8 cellular contexts compared by ENCODE assay signal in the genomic region with DNA sequence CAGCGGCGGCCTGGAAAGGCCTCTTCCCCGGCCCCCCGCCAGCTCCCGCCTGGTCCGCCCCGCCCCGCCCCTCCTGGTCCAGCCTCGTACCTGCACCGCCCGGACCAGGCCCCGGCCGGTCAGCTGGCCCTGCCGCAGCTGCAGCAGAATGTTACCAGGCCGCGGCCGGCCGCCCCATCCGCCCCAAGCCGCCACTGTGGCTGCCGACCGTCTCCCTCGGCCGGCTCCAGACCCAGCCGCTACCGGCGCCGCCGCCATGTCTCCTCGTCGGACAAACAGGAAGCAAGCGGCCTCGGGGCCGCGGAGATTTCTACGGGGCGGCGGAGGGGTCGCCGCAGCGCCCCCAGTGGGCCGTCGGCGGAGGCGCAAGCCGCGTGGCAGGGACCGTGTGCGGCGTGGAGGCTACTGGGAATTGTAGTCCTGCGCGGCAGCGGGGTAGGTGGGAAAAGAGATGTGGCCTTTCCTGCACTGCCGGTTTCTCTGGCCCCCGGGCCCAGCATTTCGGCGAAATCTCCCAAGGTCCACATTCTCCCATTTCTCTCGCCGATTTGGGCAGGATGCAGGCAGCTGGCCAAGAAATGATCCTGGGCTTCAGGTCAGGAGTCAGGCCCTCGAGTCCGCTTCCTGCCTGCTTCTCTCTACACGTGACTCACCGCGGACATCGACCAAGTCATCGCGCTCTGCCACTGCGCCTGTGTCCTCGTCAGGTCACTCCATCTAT. TPM values are rescaled to one million over a fixed set of nuclear protein-coding genes. Genes with fewer than 3 reads are reported as not detected.
DNase-seq lines count a peak whose midpoint lies in the region; ATAC-seq and TF ChIP-seq lines count a peak whose summit lies in the region.

A gene with protein sequence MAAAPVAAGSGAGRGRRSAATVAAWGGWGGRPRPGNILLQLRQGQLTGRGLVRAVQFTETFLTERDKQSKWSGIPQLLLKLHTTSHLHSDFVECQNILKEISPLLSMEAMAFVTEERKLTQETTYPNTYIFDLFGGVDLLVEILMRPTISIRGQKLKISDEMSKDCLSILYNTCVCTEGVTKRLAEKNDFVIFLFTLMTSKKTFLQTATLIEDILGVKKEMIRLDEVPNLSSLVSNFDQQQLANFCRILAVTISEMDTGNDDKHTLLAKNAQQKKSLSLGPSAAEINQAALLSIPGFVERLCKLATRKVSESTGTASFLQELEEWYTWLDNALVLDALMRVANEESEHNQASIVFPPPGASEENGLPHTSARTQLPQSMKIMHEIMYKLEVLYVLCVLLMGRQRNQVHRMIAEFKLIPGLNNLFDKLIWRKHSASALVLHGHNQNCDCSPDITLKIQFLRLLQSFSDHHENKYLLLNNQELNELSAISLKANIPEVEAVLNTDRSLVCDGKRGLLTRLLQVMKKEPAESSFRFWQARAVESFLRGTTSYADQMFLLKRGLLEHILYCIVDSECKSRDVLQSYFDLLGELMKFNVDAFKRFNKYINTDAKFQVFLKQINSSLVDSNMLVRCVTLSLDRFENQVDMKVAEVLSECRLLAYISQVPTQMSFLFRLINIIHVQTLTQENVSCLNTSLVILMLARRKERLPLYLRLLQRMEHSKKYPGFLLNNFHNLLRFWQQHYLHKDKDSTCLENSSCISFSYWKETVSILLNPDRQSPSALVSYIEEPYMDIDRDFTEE (minus strand): TSS at position 284 of the 721 bp plus-strand sequence. CDS start 26 bp downstream, at position 258.

- 0 out of 2 replicates have a peak, but pooled peaks cover under 1% of the 10 kb centered on the region for H3F3A ChIP-seq in SU-DHL-6 (ENCODE audit: insufficient read depth)

- H2AFZ ChIP-seq in SU-DHL-6 (ENCODE audit: low read depth, low read length, severe bottlenecking): peak within 1 kb of the TSS; percentile 92

- peak; percentile 92 for ATAC-seq in HG02571 (IDR thresholded peaks at IDR 0.05; ENCODE audit: unreplicated experiment)

- TF ChIP-seq CTCF in GM12864 (IDR thresholded peaks at IDR 0.05; ENCODE audit: low read depth, low read length, missing control alignments): peak; percentile 96
- peak; percentile 95 for TF ChIP-seq CTCF in NB4 (IDR thresholded peaks at IDR 0.05; ENCODE audit: low read depth, low read length)
- TF ChIP-seq CTCF in SU-DHL-6 (IDR thresholded peaks at IDR 0.05; ENCODE audit: insufficient read depth, low read length, poor library complexity, severe bottlenecking): peak; percentile 93
- peak; percentile 96 for TF ChIP-seq CTCF in cardiac muscle cell (IDR thresholded peaks at IDR 0.05; ENCODE audit: low read depth, low read length)
- peak; percentile 100 for TF ChIP-seq CTCF in type B pancreatic cell (conservative IDR thresholded peaks at IDR 0.05)

- H3K36me3 Mint-ChIP-seq in type B pancreatic cell: peaks cover 12% of the 10 kb centered on the region

- H3K27ac ChIP-seq in SU-DHL-6 (ENCODE audit: low read depth, low read length) (peak within 1 kb of the TSS; percentile 49), cardiac muscle cell (peak within 1 kb of the TSS; percentile 92)

- H3K9ac ChIP-seq in SU-DHL-6 (ENCODE audit: low read length): peak within 1 kb of the TSS; percentile 78

- peaks cover 6% of the 10 kb centered on the region for H3K4me1 ChIP-seq in cardiac muscle cell (ENCODE audit: low read depth)

- H3K4me3 ChIP-seq in GM12864 (ENCODE audit: low read depth, low read length): peak within 1 kb of the TSS; percentile 75
- H3K4me3 ChIP-seq in NB4 (ENCODE audit: low read depth, low read length): peak within 1 kb of the TSS; percentile 93
- H3K4me3 ChIP-seq in SU-DHL-6 (ENCODE audit: insufficient read depth, low read length, poor library complexity, severe bottlenecking): peak within 1 kb of the TSS; percentile 77
- peak within 1 kb of the TSS; percentile 71 for H3K4me3 ChIP-seq in cardiac muscle cell

- H3K79me2 ChIP-seq in SU-DHL-6 (ENCODE audit: insufficient read depth, low read length): peaks cover 46% of the 10 kb centered on the region

- peaks cover 30% of the 10 kb centered on the region for H3K4me1 Mint-ChIP-seq in type B pancreatic cell (ENCODE audit: unreplicated experiment)

- DNase-seq in GM12864 (ENCODE audit: low read depth) (peak; percentile 63), NB4 (ENCODE audit: low read depth) (peak; percentile 95), cardiac muscle cell (ENCODE audit: low read depth in 1 of 2, low spot score in 1 of 2) (peak; percentile 92 to 94), pons (ENCODE audit: low spot score) (peak; percentile 88), type B pancreatic cell (ENCODE audit: extremely low spot score, unreplicated experiment) (peak; percentile 97)
- peak; percentile 69 for DNase-seq in activated naive CD8-positive, alpha-beta T cell treated with anti-CD3 and anti-CD28 coated beads, Interleukin-2, amount 50 U/mL, for 16 hours (ENCODE audit: low read depth, low spot score)

- H3K9me2 ChIP-seq in SU-DHL-6 (replicated peaks; ENCODE audit: insufficient read depth, low read length): no peaks in the 10 kb centered on the region

- H3K9me3 ChIP-seq in SU-DHL-6 (ENCODE audit: insufficient read depth, low read length) (no peaks in the 10 kb centered on the region), cardiac muscle cell (ENCODE audit: low read depth) (no peaks in the 10 kb centered on the region)

- H4K20me1 ChIP-seq in SU-DHL-6 (ENCODE audit: low read depth, low read length): no peaks in the 10 kb centered on the region

- H3K36me3 ChIP-seq in SU-DHL-6 (ENCODE audit: low read length) (no peaks in the 10 kb centered on the region), cardiac muscle cell (no peaks in the 10 kb centered on the region)

- H3K27me3 ChIP-seq in SU-DHL-6 (ENCODE audit: low read length) (no peaks in the 10 kb centered on the region), cardiac muscle cell (no peaks in the 10 kb centered on the region)

- peak within 1 kb of the TSS; percentile 93 for H3K27ac Mint-ChIP-seq in type B pancreatic cell

- peak within 1 kb of the TSS; percentile 93 for H3K4me3 Mint-ChIP-seq in type B pancreatic cell

- H3K27me3 Mint-ChIP-seq in type B pancreatic cell: no peaks in the 10 kb centered on the region

- H3K9me3 Mint-ChIP-seq in type B pancreatic cell: no peaks in the 10 kb centered on the region

- peak; percentile 82 for TF ChIP-seq POLR2A in NB4 (IDR thresholded peaks at IDR 0.05; ENCODE audit: extremely low read depth, insufficient read length)

- peak within 1 kb of the TSS; percentile 93 for H3K4me2 ChIP-seq in SU-DHL-6 (ENCODE audit: low read depth, low read length, poor library complexity, severe bottlenecking)

RNA-seq across cellular contexts. Expression of the gene that starts here (rescaled TPM):
- 113 and 120 TPM in 2 replicates for total RNA-seq in cardiac muscle cell
- 123 and 131 TPM in 2 replicates for polyA plus RNA-seq in cardiac muscle cell
- 102 TPM in 2 replicates for total RNA-seq in type B pancreatic cell (ENCODE audit: low replicate concordance)

Comparison
In these comparisons a context has a peak if more than half of its experiments do, and no peak if none do; other contexts are left out.
1. Peak in every context shown above with its lines: DNase-seq, ATAC-seq, H3K4me3 ChIP-seq and H3K27ac ChIP-seq.